In genomic region chr9:123211081-123211480, GRCh38 we compare ENCODE assay signal across 26 cellular contexts. TPM values are rescaled to one million over a fixed set of nuclear protein-coding genes. Genes with fewer than 3 reads are reported as not detected.
DNase-seq lines count a peak whose midpoint lies in the region; ATAC-seq, FAIRE-seq and TF ChIP-seq lines count a peak whose summit lies in the region.
"Had no signal": no experiment of that assay in that cellular context is flagged by ENCODE, and none has a peak within 500 bp of the region (broad histone marks: within the 10 kb centered on the region; RNA-seq: fewer than 3 reads in every experiment).

No MANE protein-coding gene starts in this region.

- intact Hi-C loops in HepG2 (cut with micrococcal nuclease; ENCODE audit: unreplicated experiment) (no loop called here), right lobe of liver (cut with DNase I) (no loop called here), GM12878 (cut with micrococcal nuclease; ENCODE audit: unreplicated experiment) (no loop called here), gastrocnemius medialis (cut with DNase I; ENCODE audit: low total_unique reads) (no loop called here)

- H3K27ac ChIP-seq in HepG2 (ENCODE audit: extremely low read length, insufficient read depth, low read length) (no peak overlapping the region), right lobe of liver (no peak overlapping the region), GM12878 (ENCODE audit: control insufficient read depth, insufficient read depth) (no peak overlapping the region), gastrocnemius medialis (no peak overlapping the region)
- H3K27ac ChIP-seq: 22Rv1, BLaER1 had no signal

- H2AFZ ChIP-seq in HepG2 (ENCODE audit: low read length), result no peak overlapping the region
- no peak overlapping the region for H2AFZ ChIP-seq in GM12878 (ENCODE audit: control insufficient read depth, low read depth, low read length)

- in situ Hi-C loops in HepG2 (cut with HindIII; ENCODE audit: extremely low pct_ligation_motif_present, low pct_unique_long_range_greater_than_20kb), result no loop called here
- in situ Hi-C loops in GM12878 (cut with MboI), result no loop called here
- in situ Hi-C loops in gastrocnemius medialis (cut with MboI; ENCODE audit: low sequenced_read_pairs in 4 of 4), result no loop called here

- no peaks in the 10 kb centered on the region for H3K4me1 ChIP-seq in HepG2 (ENCODE audit: insufficient read depth, low read length)
- H3K4me1 ChIP-seq in right lobe of liver, result no peaks in the 10 kb centered on the region
- H3K4me1 ChIP-seq in GM12878 (ENCODE audit: control insufficient read depth, insufficient read depth, low read length), result no peaks in the 10 kb centered on the region
- no peaks in the 10 kb centered on the region for H3K4me1 ChIP-seq in gastrocnemius medialis
- H3K4me1 ChIP-seq: BE2C, BLaER1 had no signal

- TF ChIP-seq POLR2A in HepG2 (IDR thresholded peaks at IDR 0.05; ENCODE audit: insufficient read depth in 1 of 2, low read depth in 2 of 2, low read length in 2 of 2) (no peak), right lobe of liver (IDR thresholded peaks at IDR 0.05) (no peak), H54 (IDR thresholded peaks at IDR 0.05; ENCODE audit: low read depth, low read length) (no peak), GM12878 (IDR thresholded peaks at IDR 0.05; ENCODE audit: low read depth, low read length) (no peak), gastrocnemius medialis (IDR thresholded peaks at IDR 0.05) (no peak)

- H3K4me2 ChIP-seq in HepG2 (ENCODE audit: low read depth, low read length), result no peak overlapping the region
- H3K4me2 ChIP-seq in GM12878 (ENCODE audit: control insufficient read depth, insufficient read depth), result no peak overlapping the region
- H3K4me2 ChIP-seq: BLaER1 had no signal

- CTCF ChIA-PET in HepG2 (lab: Yijun Ruan, JAX; ENCODE audit: low intra/inter-chr PET ratio, low total read pairs) (no interaction called here), GM12878 (lab: Yijun Ruan, JAX) (interaction anchor here (0.6 kb wide), 1 partner anchor 84 kb away, joined by 3 read pairs; no protein-coding TSS in a partner anchor)

- FAIRE-seq in HepG2 (lab: Jason Lieb, UNC) (no peak), H54 (lab: Jason Lieb, UNC) (peak; percentile 95), GM12878 (lab: Jason Lieb, UNC) (no peak), islet of Langerhans (lab: Jason Lieb, UNC) (peak; percentile 30)
- FAIRE-seq: GM12892, GM19239 had no signal

- H3K4me3 ChIP-seq in HepG2 (replicated peaks in 1 of 3; ENCODE audit: insufficient read depth in 1 of 3, low read depth in 2 of 3, low read length in 3 of 3), result no peak overlapping the region
- no peak overlapping the region for H3K4me3 ChIP-seq in right lobe of liver
- no peak overlapping the region for H3K4me3 ChIP-seq in GM12878
- H3K4me3 ChIP-seq in gastrocnemius medialis, result no peak overlapping the region
- H3K4me3 ChIP-seq: BLaER1 had no signal

- H4K20me1 ChIP-seq in HepG2 (ENCODE audit: insufficient read depth, low read length) (no peaks in the 10 kb centered on the region), GM12878 (ENCODE audit: control insufficient read depth, insufficient read depth) (no peaks in the 10 kb centered on the region; the same call in 1 of the 2 replicates)

- no peak for DNase-seq in HepG2 (ENCODE audit: low spot score)
- DNase-seq in right lobe of liver, result no peak
- no peak for DNase-seq in H54 (ENCODE audit: insufficient read length, low spot score)
- no peak for DNase-seq in GM12878 (ENCODE audit: low read depth, low spot score)
- no peak for DNase-seq in hypothalamus (lab: John Stamatoyannopoulos, UW)
- DNase-seq in gastrocnemius medialis, result no peak
- DNase-seq: ACHN; BE2C; C1 segment of cervical spinal cord; CD4-positive, alpha-beta memory T cell; CD4-positive, CD25-positive, alpha-beta regulatory T cell; CD8-positive, alpha-beta memory T cell; COR-L47; DMS 273 treated with DMSO at 0.1 percent for 48 hours; DMS153; DMS53; DMS79; DND-41; EL; GF-D8 had no signal

- H3K36me3 ChIP-seq in HepG2 (replicated peaks in 1 of 2; ENCODE audit: control insufficient read depth in 1 of 2, insufficient read depth in 2 of 2, low read length in 2 of 2), result no peaks in the 10 kb centered on the region
- no peaks in the 10 kb centered on the region for H3K36me3 ChIP-seq in right lobe of liver
- H3K36me3 ChIP-seq in GM12878 (ENCODE audit: control insufficient read depth in 2 of 2, insufficient read depth in 2 of 2, low read length in 1 of 2), result peaks cover 0 to 5% of the 10 kb centered on the region in 2 experiments; a peak in 1 of 4 replicates
- no peaks in the 10 kb centered on the region for H3K36me3 ChIP-seq in gastrocnemius medialis
- H3K36me3 ChIP-seq: BE2C had no signal

- RAD21 ChIA-PET in GM12878 (lab: Charles Lee; ENCODE audit: unreplicated experiment), result no interaction called here

- TF ChIP-seq CTCF in HepG2 (CRISPR knock-in tag; IDR thresholded peaks at IDR 0.05), result no peak
- TF ChIP-seq CTCF in right lobe of liver (IDR thresholded peaks at IDR 0.05), result no peak
- TF ChIP-seq CTCF in GM12878 (IDR thresholded peaks at IDR 0.05 in 2 of 3, conservative IDR thresholded peaks at IDR 0.05 in 1 of 3; ENCODE audit: control insufficient read depth in 2 of 3, extremely low read depth in 1 of 3, insufficient read depth in 1 of 3, low read depth in 3 of 3, low read length in 3 of 3), result no peak
- no peak for TF ChIP-seq CTCF in gastrocnemius medialis (IDR thresholded peaks at IDR 0.05 in 4 of 5, conservative IDR thresholded peaks at IDR 0.05 in 1 of 5)

- no peaks in the 10 kb centered on the region for H3K27me3 ChIP-seq in HepG2 (ENCODE audit: control insufficient read depth in 1 of 2, insufficient read depth in 2 of 2, low read length in 2 of 2)
- H3K27me3 ChIP-seq in right lobe of liver, result no peaks in the 10 kb centered on the region
- no peaks in the 10 kb centered on the region for H3K27me3 ChIP-seq in GM12878 (replicated peaks in 1 of 2; ENCODE audit: control insufficient read depth in 2 of 2, insufficient read depth in 2 of 2, low read length in 1 of 2)
- H3K27me3 ChIP-seq in gastrocnemius medialis, result no peaks in the 10 kb centered on the region
- H3K27me3 ChIP-seq: BE2C, BLaER1 had no signal

- WGBS in HepG2 (ENCODE audit: low lambda C conversion rate), result 93% methylated on average over 3 of the region's 3 CpGs
- WGBS in right lobe of liver (ENCODE audit: insufficient coverage, low coverage, low lambda C conversion rate, missing lambda C conversion rate), result 84% methylated on average over 3 of the region's 3 CpGs
- 67% methylated on average over 3 of the region's 3 CpGs for WGBS in GM12878 (ENCODE audit: insufficient coverage, insufficient replicate concordance, low lambda C conversion rate, missing lambda C conversion rate)

- POLR2A ChIA-PET in HepG2 (lab: Yijun Ruan, JAX) (no interaction called here), GM12878 (lab: Charles Lee) (interaction anchor here (0.6 kb wide), 2 partner anchors 10 to 37 kb away, joined by 3 read pairs; no protein-coding TSS in a partner anchor)

- BruUV-seq in HepG2 (replicated peaks; lab: Mats Ljungman, UMichigan), result no TSS peak
- BruUV-seq in GM12878 (replicated peaks; lab: Mats Ljungman, UMichigan), result no TSS peak

- SMC1A ChIA-PET in GM12878 (lab: Charles Lee; ENCODE audit: uncharacterized antibody, unreplicated experiment), result no interaction called here

- H3K79me2 ChIP-seq in HepG2 (ENCODE audit: insufficient read depth, low read length), result no peaks in the 10 kb centered on the region
- H3K79me2 ChIP-seq in GM12878 (ENCODE audit: control insufficient read depth, insufficient read depth, low read length), result peaks cover 1% of the 10 kb centered on the region; the same call in 1 of the 2 replicates

- TF ChIP-seq EP300 in HepG2 (IDR thresholded peaks at IDR 0.05; ENCODE audit: low read depth in 2 of 2, low read length in 2 of 2) (no peak), HepG2 (CRISPR knock-in tag; IDR thresholded peaks at IDR 0.05; ENCODE audit: borderline replicate concordance) (no peak), GM12878 (IDR thresholded peaks at IDR 0.05; ENCODE audit: borderline replicate concordance in 1 of 2, control insufficient read depth in 1 of 2, low read depth in 2 of 2, low read length in 2 of 2) (no peak)

- no peak for TF ChIP-seq RAD21 in HepG2 (CRISPR knock-in tag; IDR thresholded peaks at IDR 0.05)
- TF ChIP-seq RAD21 in GM12878 (IDR thresholded peaks at IDR 0.05; ENCODE audit: insufficient read depth, low read depth, low read length), result no peak

- no peak for ATAC-seq in HepG2
- ATAC-seq in right lobe of liver, result no peak
- ATAC-seq in GM12878, result no peak
- ATAC-seq in gastrocnemius medialis, result no peak
- ATAC-seq in HG03442 (IDR thresholded peaks at IDR 0.05; ENCODE audit: unreplicated experiment), result no peak

- H3K9me3 ChIP-seq in HepG2 (ENCODE audit: low read length) (no peaks in the 10 kb centered on the region), right lobe of liver (no peaks in the 10 kb centered on the region), GM12878 (replicated peaks; ENCODE audit: control insufficient read depth, insufficient read depth, low read length) (no peaks in the 10 kb centered on the region), gastrocnemius medialis (no peaks in the 10 kb centered on the region)
- H3K9me3 ChIP-seq: BE2C had no signal

- H3K9ac ChIP-seq in HepG2 (ENCODE audit: insufficient read depth, low read depth, low read length) (no peak overlapping the region), GM12878 (ENCODE audit: control insufficient read depth, insufficient read depth, low read length) (no peak overlapping the region)
- H3K9ac ChIP-seq: BLaER1 had no signal

RNA-seq across cellular contexts. Expression of gene STRBP, which starts 57.3 kb away (rescaled TPM):
- total RNA-seq in HepG2 (2016; rRNA removed; fragmentation: Illumina TruSeq; extraction: Trizol) (38.5 and 46.1 TPM in 2 replicates), right lobe of liver (10 to 100 TPM in 1 of 6 experiments, 1 to 10 TPM in 5; 5.3 to 10.2 (median 8.3) TPM), GM12878 (2014; rRNA removed) (60.5 and 67.8 TPM in 2 replicates), GM12878 (2014; rRNA removed; fragmentation: Illumina TruSeq; extraction: Trizol) (89.2 and 89.8 TPM in 2 replicates), GM12878 (2021) (80.8 and 89.4 TPM in 2 replicates), gastrocnemius medialis (10 to 100 TPM in 2 of 4 donors, 1 to 10 TPM in 2; 5.0 to 25.0 (median 13.2) TPM)
- 27.5 and 31.8 TPM in 2 replicates for total RNA-seq in HepG2 (2016; cell fraction: cytosol; rRNA removed; fragmentation: Illumina TruSeq; extraction: Trizol; ENCODE audit: low read depth)
- total RNA-seq in HepG2 (2016; cell fraction: insoluble cytoplasmic fraction; rRNA removed; fragmentation: Illumina TruSeq; extraction: Trizol), result 37.6 and 46.6 TPM in 2 replicates
- total RNA-seq in HepG2 (2016; cell fraction: membrane; rRNA removed; fragmentation: Illumina TruSeq; extraction: Trizol), result 52.4 and 62.5 TPM in 2 replicates
- total RNA-seq in HepG2 (2016; cell fraction: nucleus; rRNA removed; fragmentation: Illumina TruSeq; extraction: Trizol), result 36.3 and 39.1 TPM in 2 replicates
- polyA plus RNA-seq in HepG2 (2011; rRNA removed) (12.4 and 14.5 TPM in 2 replicates), GM12878 (2011; rRNA removed) (54.1 and 71.2 TPM in 2 replicates), GM12878 (2014; fragmentation: Illumina TruSeq; extraction: Trizol) (80.4 and 89.4 TPM in 2 replicates), GM12878 (2014; fragmentation: Nextera tagmentation; extraction: Ambion mirVana) (10 to 100 TPM; 31.0 to 50.1 TPM), GM12878 (2014; rRNA removed) (55.2 and 62.4 TPM in 2 replicates), GM12878 (2016; fragmentation: Nextera tagmentation; extraction: Ambion mirVana) (10 to 100 TPM; 95.0 to 96.8 TPM)
- 6.8 and 8.8 TPM in 2 replicates for polyA plus RNA-seq in HepG2 (2011; cell fraction: cytosol; rRNA removed)
- polyA plus RNA-seq in HepG2 (2011; cell fraction: nucleus; rRNA removed), result 5.9 and 6.5 TPM in 2 replicates
- polyA plus RNA-seq in HepG2 (2012), result 19.9 and 21.4 TPM in 2 replicates
- 22.1 and 23.5 TPM in 2 replicates for polyA plus RNA-seq in HepG2 (2016; cell fraction: cytosol; fragmentation: Illumina TruSeq; extraction: Trizol; ENCODE audit: low read depth)
- polyA plus RNA-seq in HepG2 (2016; cell fraction: insoluble cytoplasmic fraction; fragmentation: Illumina TruSeq; extraction: Trizol; ENCODE audit: low read depth), result 42.0 and 44.1 TPM in 2 replicates
- 36.4 and 38.7 TPM in 2 replicates for polyA plus RNA-seq in HepG2 (2016; cell fraction: membrane; fragmentation: Illumina TruSeq; extraction: Trizol; ENCODE audit: low read depth)
- 28.7 and 36.9 TPM in 2 replicates for polyA plus RNA-seq in HepG2 (2016; cell fraction: nucleus; fragmentation: Illumina TruSeq; extraction: Trizol; ENCODE audit: insufficient read depth, low read depth)
- polyA minus RNA-seq in HepG2 (2011; rRNA and poly(A)+ RNA removed; ENCODE audit: low replicate concordance), result 17.6 and 26.8 TPM in 2 replicates
- 11.6 and 11.7 TPM in 2 replicates for polyA minus RNA-seq in HepG2 (2011; cell fraction: cytosol; rRNA and poly(A)+ RNA removed)
- 30.8 and 31.4 TPM in 2 replicates for polyA minus RNA-seq in HepG2 (2011; cell fraction: nucleus; rRNA and poly(A)+ RNA removed)
- 96.6 and 97.9 TPM in 2 replicates for total RNA-seq in GM12878 (2013; cell fraction: nucleolus; rRNA removed)
- 41.4 TPM for polyA plus RNA-seq in GM12878 (2011; ENCODE audit: low read depth)
- polyA plus RNA-seq in GM12878 (2011; cell fraction: cytosol; rRNA removed), result 20.4 and 23.0 TPM in 2 replicates
- 41.7 and 50.3 TPM in 2 replicates for polyA plus RNA-seq in GM12878 (2011; cell fraction: nucleus; rRNA removed)
- polyA plus RNA-seq in GM12878 (2012), result 72.4 and 91.2 TPM in 2 replicates
- polyA minus RNA-seq in GM12878 (2011; rRNA and poly(A)+ RNA removed), result 30.3 and 38.5 TPM in 2 replicates
- 20.2 and 22.0 TPM in 2 replicates for polyA minus RNA-seq in GM12878 (2011; cell fraction: cytosol; rRNA and poly(A)+ RNA removed)
- 27.6 and 58.4 TPM in 2 replicates for polyA minus RNA-seq in GM12878 (2011; cell fraction: nucleus; rRNA and poly(A)+ RNA removed)
